ENCODE assay signal across 25 cellular contexts in genomic region chr12:102249073-102249854, GRCh38. TPM values are rescaled to one million over a fixed set of nuclear protein-coding genes. Genes with fewer than 3 reads are reported as not detected.
DNase-seq lines count a peak whose midpoint lies in the region; ATAC-seq and TF ChIP-seq lines count a peak whose summit lies in the region.
"Had no signal": no experiment of that assay in that cellular context is flagged by ENCODE, and none has a peak within 500 bp of the region (broad histone marks: within the 10 kb centered on the region; RNA-seq: fewer than 3 reads in every experiment).

No MANE protein-coding gene starts in this region.

- no peaks in the 10 kb centered on the region for H3K9me3 ChIP-seq in esophagus squamous epithelium
- H3K9me3 ChIP-seq: gastroesophageal sphincter, thoracic aorta had no signal

- H3K27me3 ChIP-seq in esophagus squamous epithelium (no peaks in the 10 kb centered on the region), brain microvascular endothelial cell (replicated peaks) (no peaks in the 10 kb centered on the region)
- H3K27me3 ChIP-seq: BLaER1 treated with 17β-estradiol and CSF1 and Interleukin-3, amounts not matched to agents 10 nM and 100 nM; gastroesophageal sphincter had no signal

- DNase-seq in NCI-H524 (lab: John Stamatoyannopoulos, UW) (peak; percentile 0 to 24), NCI-H524 treated with DMSO at 0.1 percent for 48 hours (lab: John Stamatoyannopoulos, UW) (no peak), NCI-H774 (lab: John Stamatoyannopoulos, UW) (peak; percentile 29), esophagus squamous epithelium (lab: John Stamatoyannopoulos, UW) (no peak), retinal pigment epithelial cell (ENCODE audit: low read depth) (peak; percentile 20), HUDEP-2 (lab: John Stamatoyannopoulos, UW; ENCODE audit: unreplicated experiment in 76 of 76) (no peak), brain microvascular endothelial cell (no peak)
- DNase-seq: activated CD4-positive, alpha-beta T cell treated with anti-CD3 and anti-CD28 coated beads for 36 hours; activated naive CD8-positive, alpha-beta T cell treated with anti-CD3 and anti-CD28 coated beads, Interleukin-2, amount 10 ng/mL, durations not matched to agents 7 days and 5 days; left cardiac atrium; NCI-H1694; Right ventricle myocardium superior; stimulated activated CD4-positive, alpha-beta T cell treated with anti-CD3 and anti-CD28 coated beads, Interleukin-1b, Interleukin-23, amount 100 ng/mL, for 48 hours; stimulated activated naive B cell treated with anti-CD40 and anti-IgM and Interleukin-4, amounts not matched to agents 10 μg/mL and 1 μg/mL and 100 μg/mL, for 72 hours had no signal

- H3K27ac ChIP-seq in esophagus squamous epithelium = peak overlapping the region in 3 of 4 donors; percentile 48 to 68 (median 64)
- H3K27ac ChIP-seq in brain microvascular endothelial cell = no peak overlapping the region
- H3K27ac ChIP-seq: BLaER1 treated with 17β-estradiol and CSF1 and Interleukin-3, amounts not matched to agents 10 nM and 100 nM; coronary artery; gastroesophageal sphincter; parathyroid adenoma; thoracic aorta had no signal

- 14 to 17% methylated on average over 2 of the region's 2 CpGs for WGBS in esophagus squamous epithelium, 2 donors

- peaks cover 0 to 10% (median 0%) of the 10 kb centered on the region in 3 donors for H3K4me1 ChIP-seq in esophagus squamous epithelium
- H3K4me1 ChIP-seq: BLaER1 treated with 17β-estradiol and CSF1 and Interleukin-3, amounts not matched to agents 10 nM and 100 nM; gastroesophageal sphincter; parathyroid adenoma had no signal

- H3K4me3 ChIP-seq in esophagus squamous epithelium (no peak overlapping the region), retinal pigment epithelial cell (ENCODE audit: low read length) (no peak overlapping the region), brain microvascular endothelial cell (ENCODE audit: low read depth, low read length) (no peak overlapping the region)
- H3K4me3 ChIP-seq: BLaER1 treated with 17β-estradiol and CSF1 and Interleukin-3, amounts not matched to agents 10 nM and 100 nM; coronary artery; gastroesophageal sphincter; thoracic aorta had no signal

- no peaks in the 10 kb centered on the region for H3K36me3 ChIP-seq in esophagus squamous epithelium
- H3K36me3 ChIP-seq in brain microvascular endothelial cell (replicated peaks) = no peaks in the 10 kb centered on the region
- H3K36me3 ChIP-seq: BLaER1 treated with 17β-estradiol and CSF1 and Interleukin-3, amounts not matched to agents 10 nM and 100 nM; gastroesophageal sphincter; thoracic aorta had no signal

- ATAC-seq in GM19463 (IDR thresholded peaks at IDR 0.05; ENCODE audit: unreplicated experiment) = no peak
- ATAC-seq: activated CD4-positive, alpha-beta T cell treated with anti-CD3 and anti-CD28 coated beads for 36 hours; gastroesophageal sphincter; natural killer cell treated with Interleukin-12 subunit alpha and Interleukin-12 subunit beta and Interleukin-15 and Interleukin-18, amount 100 ng/mL, for 72 hours; stimulated activated naive B cell treated with anti-CD40 and anti-IgM and Interleukin-4, amounts not matched to agents 10 μg/mL and 1 μg/mL and 100 μg/mL, for 72 hours had no signal

- no peak for TF ChIP-seq POLR2A in esophagus squamous epithelium (IDR thresholded peaks at IDR 0.05)

- intact Hi-C loops in esophagus squamous epithelium (cut with DNase I) = no loop called here

- TF ChIP-seq CTCF in esophagus squamous epithelium (IDR thresholded peaks at IDR 0.05) (no peak), retinal pigment epithelial cell (conservative IDR thresholded peaks at IDR 0.05; ENCODE audit: low read depth, low read length) (no peak), brain microvascular endothelial cell (IDR thresholded peaks at IDR 0.05; ENCODE audit: low read depth, low read length, missing control alignments) (no peak)

- in situ Hi-C loops in brain microvascular endothelial cell (cut with HindIII; ENCODE audit: low pct_ligation_motif_present, low sequenced_read_pairs) = no loop called here

RNA-seq across cellular contexts. Expression of gene PMCH, which starts 51.6 kb away (rescaled TPM):
- total RNA-seq in esophagus squamous epithelium = not detected
- total RNA-seq: activated naive CD8-positive, alpha-beta T cell treated with anti-CD3 and anti-CD28 coated beads, Interleukin-2, amount 10 ng/mL, durations not matched to agents 7 days and 5 days; G401; gastroesophageal sphincter; left cardiac atrium; mesenteric fat pad; natural killer cell treated with Interleukin-12 subunit alpha and Interleukin-12 subunit beta and Interleukin-15 and Interleukin-18, amount 100 ng/mL, for 72 hours; NCI-H460; OCI-LY7; Right ventricle myocardium superior; thoracic aorta had no signal

Comparison
In these comparisons a context has a peak if more than half of its experiments do, and no peak if none do; other contexts are left out.
1. DNase-seq: peak in NCI-H524 (2 of 2), NCI-H774 (single experiment) and retinal pigment epithelial cell (single experiment); none in NCI-H524 treated with DMSO at 0.1 percent for 48 hours (single experiment), esophagus squamous epithelium (single experiment), HUDEP-2 (0 of 76) and brain microvascular endothelial cell (single experiment).